ENCODE assay signal across 8 cellular contexts in genomic region chrX:76279007-76279406, GRCh38.
DNase-seq lines count a peak whose midpoint lies in the region; ATAC-seq and TF ChIP-seq lines count a peak whose summit lies in the region.

No MANE protein-coding gene starts in this region.

- peak; percentile 51 for TF ChIP-seq CTCF in GM12872 (IDR thresholded peaks at IDR 0.05; ENCODE audit: insufficient read depth, low read depth, low read length)
- peak in 4 of 6 experiments; percentile 41 to 61 (median 54) for TF ChIP-seq CTCF in Peyer's patch (IDR thresholded peaks at IDR 0.05)
- TF ChIP-seq CTCF in ascending aorta (IDR thresholded peaks at IDR 0.05), result peak; percentile 32 to 60 (median 59)

- H3K27ac ChIP-seq in Peyer's patch, result no peak overlapping the region
- no peak overlapping the region for H3K27ac ChIP-seq in ascending aorta

- H3K27me3 ChIP-seq in Peyer's patch (no peaks in the 10 kb centered on the region), ascending aorta (no peaks in the 10 kb centered on the region)

- H3K36me3 ChIP-seq in Peyer's patch (no peaks in the 10 kb centered on the region), ascending aorta (no peaks in the 10 kb centered on the region)

- H3K9me3 ChIP-seq in Peyer's patch (no peaks in the 10 kb centered on the region), ascending aorta (no peaks in the 10 kb centered on the region)

- H3K36me3 Mint-ChIP-seq in immature natural killer cell, result no peaks in the 10 kb centered on the region

- H3K27me3 Mint-ChIP-seq in immature natural killer cell (ENCODE audit: low read depth in 3 of 3), result peaks cover 4 to 17% (median 7%) of the 10 kb centered on the region in 3 donors

- no peak overlapping the region for H3K4me3 ChIP-seq in Peyer's patch
- H3K4me3 ChIP-seq in ascending aorta, result no peak overlapping the region

- H3K4me3 Mint-ChIP-seq in immature natural killer cell, result no peak overlapping the region

- no peak overlapping the region for H3K27ac Mint-ChIP-seq in immature natural killer cell

- no peaks in the 10 kb centered on the region for H3K4me1 ChIP-seq in Peyer's patch
- H3K4me1 ChIP-seq in ascending aorta, result no peaks in the 10 kb centered on the region

- peak; percentile 54 for DNase-seq in AG08395 (ENCODE audit: low spot score)
- peak; percentile 69 for DNase-seq in HT-29 (ENCODE audit: low spot score)
- DNase-seq in Peyer's patch, result peak in 2 of 3 donors; percentile 25 to 59
- DNase-seq in ascending aorta (ENCODE audit: low spot score in 2 of 2), result no peak
- DNase-seq in immature natural killer cell, result peak; percentile 22 to 34 (median 32)
- DNase-seq in stimulated activated CD4-positive, alpha-beta T cell treated with anti-CD3 and anti-CD28 coated beads, Interleukin-2, amount 100 ng/mL, for 24 hours, result peak; percentile 29 to 39

- H3K4me1 Mint-ChIP-seq in immature natural killer cell, result no peaks in the 10 kb centered on the region

- no peak for TF ChIP-seq POLR2A in Peyer's patch (IDR thresholded peaks at IDR 0.05)

- no peaks in the 10 kb centered on the region for H3K9me3 Mint-ChIP-seq in immature natural killer cell

- intact Hi-C loops in ascending aorta (cut with DNase I), result loop anchor here (5.0 kb wide), 1 partner anchor 173 kb away; no protein-coding TSS in a partner anchor

- ATAC-seq in HG03039 (IDR thresholded peaks at IDR 0.05; ENCODE audit: unreplicated experiment), result no peak

Comparison
In these comparisons a context has a peak if more than half of its experiments do, and no peak if none do; other contexts are left out.
1. DNase-seq: peak in AG08395 (single experiment), HT-29 (single experiment), Peyer's patch (2 of 3), immature natural killer cell (3 of 3) and stimulated activated CD4-positive, alpha-beta T cell treated with anti-CD3 and anti-CD28 coated beads, Interleukin-2, amount 100 ng/mL, for 24 hours (2 of 2); none in ascending aorta (0 of 2).
2. Peak in every context shown above with its lines, with median percentiles within 50 percentile points of each other: CTCF ChIP-seq.